In genomic region chr10:77795426-77796055, GRCh38 we compare ENCODE assay signal across 28 cellular contexts.
"Had no signal": no experiment of that assay in that cellular context is flagged by ENCODE, and none has a peak within 500 bp of the region (broad histone marks: within the 10 kb centered on the region; RNA-seq: fewer than 3 reads in every experiment).

No MANE protein-coding gene starts in this region.

- H3K4me3 ChIP-seq: hepatocyte, left ventricle myocardium inferior, mucosa of descending colon, neural progenitor cell, right atrium auricular region, right lobe of liver, smooth muscle cell, stomach, testis, thyroid gland, transverse colon, upper lobe of left lung, vagina had no signal

- H3K27me3 ChIP-seq: hepatocyte, neural progenitor cell, neutrophil, right atrium auricular region, right lobe of liver, stomach, testis, thyroid gland, transverse colon, upper lobe of left lung, vagina had no signal

- H3K9me3 ChIP-seq: left ventricle myocardium inferior, mucosa of descending colon, neutrophil, right atrium auricular region, right lobe of liver, stomach, testis, thyroid gland, transverse colon, upper lobe of left lung, vagina had no signal

- H3K4me3 Mint-ChIP-seq: memory B cell; naive thymus-derived CD4-positive, alpha-beta T cell; nephron progenitor cell; neural progenitor cell; stimulated activated effector memory CD8-positive, alpha-beta T cell treated with anti-CD3 and anti-CD28 coated beads, Interleukin-12 subunit alpha, Interleukin-12 subunit beta, amount 100 ng/mL, for 72 hours had no signal

- H3K4me1 ChIP-seq: left ventricle myocardium inferior, neural progenitor cell, parathyroid adenoma, right atrium auricular region, right lobe of liver, thyroid gland, transverse colon, upper lobe of left lung, vagina had no signal

- H3K27ac ChIP-seq: hepatocyte, left ventricle myocardium inferior, neural progenitor cell, neutrophil, parathyroid adenoma, right atrium auricular region, right lobe of liver, stomach, testis, thyroid gland, transverse colon, upper lobe of left lung, vagina had no signal

- H3K4me1 Mint-ChIP-seq: memory B cell, nephron progenitor cell, neural progenitor cell had no signal

- ATAC-seq: mucosa of descending colon; naive thymus-derived CD4-positive, alpha-beta T cell; right lobe of liver; stimulated activated effector memory CD8-positive, alpha-beta T cell treated with anti-CD3 and anti-CD28 coated beads, Interleukin-12 subunit alpha, Interleukin-12 subunit beta, amount 100 ng/mL, for 72 hours had no signal

- H3K27ac Mint-ChIP-seq: memory B cell; naive thymus-derived CD4-positive, alpha-beta T cell; nephron progenitor cell; neural progenitor cell; progenitor cell of endocrine pancreas; stimulated activated effector memory CD8-positive, alpha-beta T cell treated with anti-CD3 and anti-CD28 coated beads, Interleukin-12 subunit alpha, Interleukin-12 subunit beta, amount 100 ng/mL, for 72 hours had no signal

- DNase-seq: islet precursor cell; left ventricle myocardium inferior; midbrain; mucosa of descending colon; naive thymus-derived CD4-positive, alpha-beta T cell; nephron progenitor cell; occipital lobe; right lobe of liver; stimulated activated CD4-positive, alpha-beta T cell treated with anti-CD3 and anti-CD28 coated beads, Interleukin-12 subunit alpha, Interleukin-12 subunit beta, amount 100 ng/mL, for 4 hours; stimulated activated CD4-positive, alpha-beta T cell treated with anti-CD3 and anti-CD28 coated beads, Interleukin-15, amount 100 ng/mL, for 24 hours; stimulated activated CD4-positive, alpha-beta T cell treated with anti-CD3 and anti-CD28 coated beads, Interleukin-2, amount 100 ng/mL, for 24 hours; stimulated activated CD4-positive, alpha-beta T cell treated with anti-CD3 and anti-CD28 coated beads, Interleukin-4, amount 100 ng/mL, for 1 hour; stimulated activated naive CD4-positive, alpha-beta T cell; stomach; testis; thyroid gland; transverse colon; upper lobe of left lung had no signal

- H3K9me3 Mint-ChIP-seq: memory B cell; nephron progenitor cell; neural progenitor cell; stimulated activated effector memory CD8-positive, alpha-beta T cell treated with anti-CD3 and anti-CD28 coated beads, Interleukin-12 subunit alpha, Interleukin-12 subunit beta, amount 100 ng/mL, for 72 hours had no signal

- H3K36me3 Mint-ChIP-seq: memory B cell had no signal

- H3K27me3 Mint-ChIP-seq: memory B cell, progenitor cell of endocrine pancreas had no signal

- H3K36me3 ChIP-seq: neural progenitor cell, neutrophil had no signal
